In the genomic region with DNA sequence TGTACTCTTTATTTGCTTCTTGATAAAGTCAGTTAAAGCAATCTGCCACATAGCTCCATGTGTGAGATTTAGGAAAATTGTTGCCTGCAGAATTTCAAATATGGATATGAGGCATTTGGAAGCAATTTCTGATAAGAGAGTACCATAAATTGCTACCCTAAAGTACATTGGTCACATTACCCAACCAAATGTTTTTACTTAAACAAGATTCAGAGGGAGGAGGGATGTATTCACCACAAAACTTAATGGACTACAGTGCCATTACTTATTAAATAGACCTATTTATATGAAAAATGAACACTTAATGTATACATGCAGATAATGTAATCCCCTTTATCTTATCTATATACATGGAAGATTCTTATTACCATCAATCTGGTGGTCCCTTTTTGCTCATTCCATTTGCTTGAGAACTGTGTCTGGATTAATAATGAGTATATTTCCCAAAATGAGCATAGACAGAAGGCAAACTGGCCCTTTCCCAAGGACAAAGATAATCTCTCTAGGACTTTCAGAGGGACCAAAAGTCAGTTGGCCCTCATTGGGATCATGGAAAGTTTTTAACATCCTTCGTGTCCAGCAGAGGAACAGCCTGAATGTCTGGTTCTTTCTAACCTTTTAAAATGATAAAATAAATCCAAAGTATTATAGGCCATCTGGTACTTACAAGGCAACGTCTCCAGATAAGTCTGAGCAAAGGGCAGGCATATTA, we compare ENCODE assay signal across 19 cellular contexts.
DNase-seq lines count a peak whose midpoint lies in the region; ATAC-seq and TF ChIP-seq lines count a peak whose summit lies in the region.
"Had no signal": no experiment of that assay in that cellular context is flagged by ENCODE, and none has a peak within 500 bp of the region (broad histone marks: within the 10 kb centered on the region; RNA-seq: fewer than 3 reads in every experiment).

No MANE protein-coding gene starts in this region.

- ATAC-seq in right lobe of liver (no peak), SK-N-SH treated with all-trans-retinoic acid at 6 μM for 48 hours (no peak; the same call in 2 of the 3 replicates), left lobe of liver (peak; percentile 45), GM18858 (IDR thresholded peaks at IDR 0.05; ENCODE audit: unreplicated experiment) (no peak), GM18502 (IDR thresholded peaks at IDR 0.05; ENCODE audit: poor library complexity, unreplicated experiment) (no peak)
- ATAC-seq: A549 had no signal

- DNase-seq in right lobe of liver: no peak
- no peak for DNase-seq in left lobe of liver (ENCODE audit: low spot score)
- no peak for DNase-seq in smooth muscle cell (lab: John Stamatoyannopoulos, UW; ENCODE audit: unreplicated experiment)
- no peak for DNase-seq in epidermal melanocyte (ENCODE audit: insufficient read length, low spot score)
- DNase-seq: AML-193; C1 segment of cervical spinal cord; CD4-positive, alpha-beta memory T cell; CD4-positive, CD25-positive, alpha-beta regulatory T cell; CD8-positive, alpha-beta memory T cell; COR-L47; DMS79 treated with DMSO at 0.1 percent for 48 hours; GF-D8 had no signal

- TF ChIP-seq RAD21 in liver (IDR thresholded peaks at IDR 0.05): peak in 1 of 2 donors; percentile 18

- H3F3A ChIP-seq in smooth muscle cell (ENCODE audit: low read depth): no peaks in the 10 kb centered on the region

- 41% methylated on average over 2 of the region's 2 CpGs for WGBS in liver
- 23% methylated on average over 2 of the region's 2 CpGs for WGBS in right lobe of liver (ENCODE audit: insufficient coverage, low coverage, low lambda C conversion rate, missing lambda C conversion rate)
- WGBS in smooth muscle cell (ENCODE audit: low lambda C conversion rate): 46% methylated on average over 2 of the region's 2 CpGs

- TF ChIP-seq POLR2A in right lobe of liver (IDR thresholded peaks at IDR 0.05): no peak

- no peak overlapping the region for H3K4me2 ChIP-seq in smooth muscle cell
- H3K4me2 ChIP-seq: A549, BLaER1 had no signal

- H3K27me3 ChIP-seq in liver (ENCODE audit: control insufficient read depth in 4 of 4, insufficient read depth in 4 of 4, low read length in 3 of 4) (no peaks in the 10 kb centered on the region), right lobe of liver (no peaks in the 10 kb centered on the region), smooth muscle cell (ENCODE audit: low read depth) (no peaks in the 10 kb centered on the region)
- H3K27me3 ChIP-seq: BLaER1 had no signal

- no peaks in the 10 kb centered on the region for H3K79me2 ChIP-seq in smooth muscle cell (ENCODE audit: low read depth)

- TF ChIP-seq CTCF in liver (IDR thresholded peaks at IDR 0.05; ENCODE audit: low read depth, low read length, missing input control) (no peak), right lobe of liver (IDR thresholded peaks at IDR 0.05) (no peak), smooth muscle cell (IDR thresholded peaks at IDR 0.05; ENCODE audit: borderline replicate concordance, insufficient read depth, poor library complexity, severe bottlenecking) (no peak)

- no peaks in the 10 kb centered on the region for H4K20me1 ChIP-seq in smooth muscle cell (ENCODE audit: low read depth)
- H4K20me1 ChIP-seq: BLaER1 had no signal

- H3K27ac ChIP-seq in liver (ENCODE audit: low read depth in 1 of 2, low read length in 2 of 2): no peak overlapping the region
- H3K27ac ChIP-seq in right lobe of liver: no peak overlapping the region
- peak overlapping the region; percentile 11 for H3K27ac ChIP-seq in smooth muscle cell (ENCODE audit: low read depth)
- H3K27ac ChIP-seq: 22Rv1, A549, BLaER1 had no signal

- no peaks in the 10 kb centered on the region for H3K4me1 ChIP-seq in liver (ENCODE audit: control insufficient read depth in 4 of 4, insufficient read depth in 4 of 4, low read length in 3 of 4)
- H3K4me1 ChIP-seq in right lobe of liver: no peaks in the 10 kb centered on the region
- peaks cover 4% of the 10 kb centered on the region for H3K4me1 ChIP-seq in smooth muscle cell (ENCODE audit: low read depth)
- H3K4me1 ChIP-seq: A549, BLaER1 had no signal

- H3K9ac ChIP-seq in liver (ENCODE audit: low read depth in 1 of 2, low read length in 2 of 2) (no peak overlapping the region), smooth muscle cell (ENCODE audit: low read depth) (no peak overlapping the region)
- H3K9ac ChIP-seq: BLaER1 had no signal

- H3K4me3 ChIP-seq in liver (ENCODE audit: low read depth in 1 of 3, low read length in 3 of 3) (no peak overlapping the region), right lobe of liver (no peak overlapping the region), smooth muscle cell (no peak overlapping the region)
- H3K4me3 ChIP-seq: A549, BLaER1 had no signal

- H2AFZ ChIP-seq in smooth muscle cell (ENCODE audit: low read depth): no peak overlapping the region

- intact Hi-C loops in right lobe of liver (cut with DNase I): no loop called here

- no peaks in the 10 kb centered on the region for H3K36me3 ChIP-seq in liver (ENCODE audit: control insufficient read depth in 4 of 4, insufficient read depth in 3 of 4, low read depth in 1 of 4, low read length in 3 of 4)
- H3K36me3 ChIP-seq in right lobe of liver: no peaks in the 10 kb centered on the region
- H3K36me3 ChIP-seq in smooth muscle cell (ENCODE audit: low read depth): no peaks in the 10 kb centered on the region
- H3K36me3 ChIP-seq: BLaER1 had no signal

- H3K9me3 ChIP-seq in liver (ENCODE audit: control insufficient read depth in 4 of 4, low read length in 3 of 4) (no peaks in the 10 kb centered on the region), right lobe of liver (no peaks in the 10 kb centered on the region), smooth muscle cell (replicated peaks; ENCODE audit: low read depth) (no peaks in the 10 kb centered on the region)
- H3K9me3 ChIP-seq: A549, BLaER1 had no signal

TF ChIP-seq in liver, 16 proteins besides CTCF, POLR2A, EP300 and RAD21:
- TF ChIP-seq FOXA1 (IDR thresholded peaks at IDR 0.05) (no peak), HNF4G (IDR thresholded peaks at IDR 0.05) (no peak), FOXA2 (IDR thresholded peaks at IDR 0.05) (no peak), NR2F2 (IDR thresholded peaks at IDR 0.05) (peak; percentile 67), TAF1 (conservative IDR thresholded peaks at IDR 0.05) (no peak), YY1 (IDR thresholded peaks at IDR 0.05) (no peak), HNF4A (conservative IDR thresholded peaks at IDR 0.05) (no peak)
- TF ChIP-seq, protein P1, sequence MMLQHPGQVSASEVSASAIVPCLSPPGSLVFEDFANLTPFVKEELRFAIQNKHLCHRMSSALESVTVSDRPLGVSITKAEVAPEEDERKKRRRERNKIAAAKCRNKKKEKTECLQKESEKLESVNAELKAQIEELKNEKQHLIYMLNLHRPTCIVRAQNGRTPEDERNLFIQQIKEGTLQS (IDR thresholded peaks at IDR 0.05): no peak

TF ChIP-seq in SK-N-SH treated with all-trans-retinoic acid at 6 μM for 48 hours, 23 proteins besides CTCF, POLR2A, EP300 and RAD21 (continues in another document):
- TF ChIP-seq, protein P2, sequence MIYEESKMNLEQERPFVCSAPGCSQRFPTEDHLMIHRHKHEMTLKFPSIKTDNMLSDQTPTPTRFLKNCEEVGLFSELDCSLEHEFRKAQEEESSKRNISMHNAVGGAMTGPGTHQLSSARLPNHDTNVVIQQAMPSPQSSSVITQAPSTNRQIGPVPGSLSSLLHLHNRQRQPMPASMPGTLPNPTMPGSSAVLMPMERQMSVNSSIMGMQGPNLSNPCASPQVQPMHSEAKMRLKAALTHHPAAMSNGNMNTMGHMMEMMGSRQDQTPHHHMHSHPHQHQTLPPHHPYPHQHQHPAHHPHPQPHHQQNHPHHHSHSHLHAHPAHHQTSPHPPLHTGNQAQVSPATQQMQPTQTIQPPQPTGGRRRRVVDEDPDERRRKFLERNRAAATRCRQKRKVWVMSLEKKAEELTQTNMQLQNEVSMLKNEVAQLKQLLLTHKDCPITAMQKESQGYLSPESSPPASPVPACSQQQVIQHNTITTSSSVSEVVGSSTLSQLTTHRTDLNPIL (CRISPR knock-in tag; IDR thresholded peaks at IDR 0.05; ENCODE audit: low read depth): 0 out of 2 replicates have a peak, but pooled peaks have one; percentile 43
- TF ChIP-seq ZNF8 (CRISPR knock-in tag; IDR thresholded peaks at IDR 0.05): peak; percentile 50; the same call in 1 of the 2 replicates
- TF ChIP-seq SNAI2 (CRISPR knock-in tag; IDR thresholded peaks at IDR 0.05): no peak
- TF ChIP-seq, protein P3, sequence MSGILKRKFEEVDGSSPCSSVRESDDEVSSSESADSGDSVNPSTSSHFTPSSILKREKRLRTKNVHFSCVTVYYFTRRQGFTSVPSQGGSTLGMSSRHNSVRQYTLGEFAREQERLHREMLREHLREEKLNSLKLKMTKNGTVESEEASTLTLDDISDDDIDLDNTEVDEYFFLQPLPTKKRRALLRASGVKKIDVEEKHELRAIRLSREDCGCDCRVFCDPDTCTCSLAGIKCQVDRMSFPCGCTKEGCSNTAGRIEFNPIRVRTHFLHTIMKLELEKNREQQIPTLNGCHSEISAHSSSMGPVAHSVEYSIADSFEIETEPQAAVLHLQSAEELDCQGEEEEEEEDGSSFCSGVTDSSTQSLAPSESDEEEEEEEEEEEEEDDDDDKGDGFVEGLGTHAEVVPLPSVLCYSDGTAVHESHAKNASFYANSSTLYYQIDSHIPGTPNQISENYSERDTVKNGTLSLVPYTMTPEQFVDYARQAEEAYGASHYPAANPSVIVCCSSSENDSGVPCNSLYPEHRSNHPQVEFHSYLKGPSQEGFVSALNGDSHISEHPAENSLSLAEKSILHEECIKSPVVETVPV (CRISPR knock-in tag; IDR thresholded peaks at IDR 0.05): peak; percentile 71; the same call in 1 of the 2 replicates
- no peak for TF ChIP-seq RARB (CRISPR knock-in tag; IDR thresholded peaks at IDR 0.05)
- TF ChIP-seq, protein P4, sequence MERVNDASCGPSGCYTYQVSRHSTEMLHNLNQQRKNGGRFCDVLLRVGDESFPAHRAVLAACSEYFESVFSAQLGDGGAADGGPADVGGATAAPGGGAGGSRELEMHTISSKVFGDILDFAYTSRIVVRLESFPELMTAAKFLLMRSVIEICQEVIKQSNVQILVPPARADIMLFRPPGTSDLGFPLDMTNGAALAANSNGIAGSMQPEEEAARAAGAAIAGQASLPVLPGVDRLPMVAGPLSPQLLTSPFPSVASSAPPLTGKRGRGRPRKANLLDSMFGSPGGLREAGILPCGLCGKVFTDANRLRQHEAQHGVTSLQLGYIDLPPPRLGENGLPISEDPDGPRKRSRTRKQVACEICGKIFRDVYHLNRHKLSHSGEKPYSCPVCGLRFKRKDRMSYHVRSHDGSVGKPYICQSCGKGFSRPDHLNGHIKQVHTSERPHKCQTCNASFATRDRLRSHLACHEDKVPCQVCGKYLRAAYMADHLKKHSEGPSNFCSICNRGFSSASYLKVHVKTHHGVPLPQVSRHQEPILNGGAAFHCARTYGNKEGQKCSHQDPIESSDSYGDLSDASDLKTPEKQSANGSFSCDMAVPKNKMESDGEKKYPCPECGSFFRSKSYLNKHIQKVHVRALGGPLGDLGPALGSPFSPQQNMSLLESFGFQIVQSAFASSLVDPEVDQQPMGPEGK (CRISPR knock-in tag; IDR thresholded peaks at IDR 0.05; ENCODE audit: borderline replicate concordance): no peak
- TF ChIP-seq ESRRG (CRISPR knock-in tag; IDR thresholded peaks at IDR 0.05): no peak
